In genomic region chr2:220034356-220035121, GRCh38 we compare ENCODE assay signal across 12 cellular contexts.
DNase-seq lines count a peak whose midpoint lies in the region; ATAC-seq and TF ChIP-seq lines count a peak whose summit lies in the region.
"Had no signal": no experiment of that assay in that cellular context is flagged by ENCODE, and none has a peak within 500 bp of the region (broad histone marks: within the 10 kb centered on the region; RNA-seq: fewer than 3 reads in every experiment).

No MANE protein-coding gene starts in this region.

- intact Hi-C loops in MCF 10A (cut with micrococcal nuclease) = no loop called here

- H3K4me3 Mint-ChIP-seq in MCF 10A (ENCODE audit: unreplicated experiment) (no peak overlapping the region), T-helper 17 cell (no peak overlapping the region)

- H3K27ac Mint-ChIP-seq in MCF 10A (ENCODE audit: low read depth, unreplicated experiment) = peak overlapping the region; percentile 41
- H3K27ac Mint-ChIP-seq in T-helper 17 cell = no peak overlapping the region

- BruUV-seq in MCF 10A (replicated peaks; lab: Mats Ljungman, UMichigan) = no TSS peak

- no peaks in the 10 kb centered on the region for H3K9me3 ChIP-seq in T-helper 17 cell (ENCODE audit: control insufficient read depth, low read length, poor library complexity, severe bottlenecking)

- no peak for TF ChIP-seq CTCF in MCF 10A (IDR thresholded peaks at IDR 0.05; ENCODE audit: unreplicated experiment)

- H3K36me3 Mint-ChIP-seq in MCF 10A (ENCODE audit: insufficient read depth, unreplicated experiment) = no peaks in the 10 kb centered on the region
- H3K36me3 Mint-ChIP-seq in T-helper 17 cell (ENCODE audit: low read depth) = no peaks in the 10 kb centered on the region

- DNase-seq in HPDE6-E6E7 (ENCODE audit: extremely low spot score) = peak; percentile 4
- peak; percentile 14 for DNase-seq in MCF 10A (ENCODE audit: unreplicated experiment)
- DNase-seq in inferior parietal cortex (ENCODE audit: extremely low spot score) = peak; percentile 26
- no peak for DNase-seq in NCI-H2029 (lab: John Stamatoyannopoulos, UW)
- DNase-seq in NCI-H2227 treated with DMSO at 0.1 percent for 48 hours (lab: John Stamatoyannopoulos, UW) = no peak
- DNase-seq in T-helper 17 cell = no peak
- DNase-seq in NCI-H2171 (lab: John Stamatoyannopoulos, UW) = no peak
- DNase-seq: activated T-cell treated with anti-CD3 and anti-CD28 coated beads for 4 hours; NCI-H2171 treated with DMSO at 0.1 percent for 48 hours; stimulated activated naive CD4-positive, alpha-beta T cell; WERI-Rb-1 had no signal

- CTCF ChIA-PET in MCF 10A (lab: Yijun Ruan, JAX) = interaction anchor here (0.6 kb wide), 2 partner anchors 559 to 1540 kb away, joined by 3 read pairs; no protein-coding TSS in a partner anchor

- ATAC-seq in T-helper 17 cell = no peak
- ATAC-seq: left lobe of liver had no signal

- POLR2A ChIA-PET in MCF 10A (lab: Yijun Ruan, JAX) = no interaction called here

- H3K9me3 Mint-ChIP-seq in MCF 10A (ENCODE audit: unreplicated experiment) = no peaks in the 10 kb centered on the region

- H3K4me1 Mint-ChIP-seq in MCF 10A (ENCODE audit: insufficient read depth, unreplicated experiment) (peaks cover 20% of the 10 kb centered on the region), T-helper 17 cell (no peaks in the 10 kb centered on the region)

- H3K27me3 Mint-ChIP-seq in MCF 10A (ENCODE audit: insufficient read depth, unreplicated experiment) (no peaks in the 10 kb centered on the region), T-helper 17 cell (peaks cover 5% of the 10 kb centered on the region)

Comparison
In these comparisons a context has a peak if more than half of its experiments do, and no peak if none do; other contexts are left out.
1. DNase-seq: peak in HPDE6-E6E7 (single experiment), MCF 10A (single experiment) and inferior parietal cortex (single experiment); none in NCI-H2029 (single experiment), NCI-H2227 treated with DMSO at 0.1 percent for 48 hours (single experiment), T-helper 17 cell (0 of 3) and NCI-H2171 (single experiment).